In genomic region chr18:62187543-62188378, GRCh38 we compare ENCODE assay signal across 8 cellular contexts. TPM values are rescaled to one million over a fixed set of nuclear protein-coding genes. Genes with fewer than 3 reads are reported as not detected.
DNase-seq lines count a peak whose midpoint lies in the region; ATAC-seq and TF ChIP-seq lines count a peak whose summit lies in the region.

No MANE protein-coding gene starts in this region.

- no peaks in the 10 kb centered on the region for H3K36me3 ChIP-seq in endocrine pancreas (ENCODE audit: control insufficient read depth, insufficient read depth, low read length)

- peak overlapping the region; percentile 99 for H3K4me3 Mint-ChIP-seq in activated CD4-positive, alpha-beta T cell treated with anti-CD3 and anti-CD28 coated beads, Interleukin-2, amount 10 ng/mL, durations not matched to agents 7 days and 5 days
- H3K4me3 Mint-ChIP-seq in mesothelial cell of epicardium: peak overlapping the region; percentile 100

- no peaks in the 10 kb centered on the region for H3K27me3 Mint-ChIP-seq in activated CD4-positive, alpha-beta T cell treated with anti-CD3 and anti-CD28 coated beads, Interleukin-2, amount 10 ng/mL, durations not matched to agents 7 days and 5 days
- no peaks in the 10 kb centered on the region for H3K27me3 Mint-ChIP-seq in mesothelial cell of epicardium (ENCODE audit: low read depth)

- H3K36me3 Mint-ChIP-seq in activated CD4-positive, alpha-beta T cell treated with anti-CD3 and anti-CD28 coated beads, Interleukin-2, amount 10 ng/mL, durations not matched to agents 7 days and 5 days (ENCODE audit: low read depth): peaks cover 40% of the 10 kb centered on the region
- H3K36me3 Mint-ChIP-seq in mesothelial cell of epicardium: peaks cover 13% of the 10 kb centered on the region

- H3K9me3 ChIP-seq in endocrine pancreas (ENCODE audit: control insufficient read depth, low read length): no peaks in the 10 kb centered on the region

- H3K27ac Mint-ChIP-seq in activated CD4-positive, alpha-beta T cell treated with anti-CD3 and anti-CD28 coated beads, Interleukin-2, amount 10 ng/mL, durations not matched to agents 7 days and 5 days: peak overlapping the region; percentile 99
- H3K27ac Mint-ChIP-seq in mesothelial cell of epicardium: peak overlapping the region; percentile 99

- peak; percentile 55 for DNase-seq in D341Med (ENCODE audit: low spot score)
- DNase-seq in NCI-H1092 treated with DMSO at 0.1 percent for 48 hours (lab: John Stamatoyannopoulos, UW): peak; percentile 42
- peak; percentile 36 for DNase-seq in activated CD4-positive, alpha-beta T cell treated with anti-CD3 and anti-CD28 coated beads, Interleukin-2, amount 10 ng/mL, durations not matched to agents 7 days and 5 days
- peak in 1 of 2 experiments; percentile 55 for DNase-seq in mesothelial cell of epicardium (ENCODE audit: low spot score in 2 of 2, unreplicated experiment in 2 of 2)
- no peak for DNase-seq in pons (ENCODE audit: low spot score)

- peaks cover 67% of the 10 kb centered on the region for H3K4me1 Mint-ChIP-seq in activated CD4-positive, alpha-beta T cell treated with anti-CD3 and anti-CD28 coated beads, Interleukin-2, amount 10 ng/mL, durations not matched to agents 7 days and 5 days
- H3K4me1 Mint-ChIP-seq in mesothelial cell of epicardium: peaks cover 43% of the 10 kb centered on the region

- CTCF ChIA-PET in activated CD4-positive, alpha-beta T cell treated with anti-CD3 and anti-CD28 coated beads, Interleukin-2, amount 10 ng/mL, durations not matched to agents 7 days and 5 days (lab: Charles Lee): interaction anchor here (0.6 to 1.1 kb wide), 3 partner anchors 10 to 85 kb away, joined by 4 to 5 read pairs (median 4); no protein-coding TSS in a partner anchor

- TF ChIP-seq CTCF in mesothelial cell of epicardium (IDR thresholded peaks at IDR 0.05; ENCODE audit: unreplicated experiment): no peak

- ATAC-seq in GM21526 (IDR thresholded peaks at IDR 0.05; ENCODE audit: low FRiP score, unreplicated experiment): peak; percentile 3

- POLR2A ChIA-PET in activated CD4-positive, alpha-beta T cell treated with anti-CD3 and anti-CD28 coated beads, Interleukin-2, amount 10 ng/mL, durations not matched to agents 7 days and 5 days (lab: Charles Lee): no interaction called here

- peaks cover 17% of the 10 kb centered on the region for H3K4me1 ChIP-seq in endocrine pancreas (ENCODE audit: control insufficient read depth, insufficient read depth, low read length)

- peak overlapping the region; percentile 67 for H3K27ac ChIP-seq in temporal lobe (ENCODE audit: low read depth, low read length)

- peak overlapping the region; percentile 99 for H3K4me3 ChIP-seq in endocrine pancreas (ENCODE audit: control insufficient read depth, insufficient read depth, low read length)

- H3K9ac ChIP-seq in endocrine pancreas (ENCODE audit: control insufficient read depth, insufficient read depth, low read length): peak overlapping the region; percentile 91

- H3K9me3 Mint-ChIP-seq in activated CD4-positive, alpha-beta T cell treated with anti-CD3 and anti-CD28 coated beads, Interleukin-2, amount 10 ng/mL, durations not matched to agents 7 days and 5 days: peaks cover 3% of the 10 kb centered on the region
- H3K9me3 Mint-ChIP-seq in mesothelial cell of epicardium: peaks cover 10% of the 10 kb centered on the region

- no peaks in the 10 kb centered on the region for H3K27me3 ChIP-seq in endocrine pancreas (ENCODE audit: control insufficient read depth, insufficient read depth, low read length)

RNA-seq across cellular contexts. Expression of gene RELCH, which starts 0.7 kb away (rescaled TPM):
- total RNA-seq in activated CD4-positive, alpha-beta T cell treated with anti-CD3 and anti-CD28 coated beads, Interleukin-2, amount 10 ng/mL, durations not matched to agents 7 days and 5 days: 10 to 100 TPM; 41.7 to 46.3 TPM
- 27.2 to 33.6 TPM (median 33.0 TPM) in 3 replicates for total RNA-seq in mesothelial cell of epicardium
- total RNA-seq in temporal lobe: 60.7 TPM

RNA-seq across cellular contexts. Expression of gene PIGN, which starts 0.9 kb away (rescaled TPM):
- 10 to 100 TPM; 28.5 to 31.8 TPM for total RNA-seq in activated CD4-positive, alpha-beta T cell treated with anti-CD3 and anti-CD28 coated beads, Interleukin-2, amount 10 ng/mL, durations not matched to agents 7 days and 5 days
- total RNA-seq in mesothelial cell of epicardium (35.4 to 37.5 TPM (median 35.4 TPM) in 3 replicates), temporal lobe (30.5 TPM)
